Comparison of ENCODE assay signal across 10 cellular contexts in genomic region chr6:63634630-63635029, GRCh38. TPM values are rescaled to one million over a fixed set of nuclear protein-coding genes. Genes with fewer than 3 reads are reported as not detected.
A peak's percentile ranks its signal among the peaks of the same experiment; 100 is the strongest.
DNase-seq lines count a peak whose midpoint lies in the region; ATAC-seq lines count a peak whose summit lies in the region.
"Had no signal": no experiment of that assay in that cellular context is flagged by ENCODE, and none has a peak within 500 bp of the region (broad histone marks: within the 10 kb centered on the region; RNA-seq: fewer than 3 reads in every experiment).

No MANE protein-coding gene starts in this region.

- ATAC-seq in stimulated activated memory B cell treated with anti-CD40 and anti-IgM and Interleukin-4, amounts not matched to agents 10 μg/mL and 1 μg/mL and 100 μg/mL, for 72 hours: no peak

- H3K27ac Mint-ChIP-seq in activated naive CD4-positive, alpha-beta T cell treated with anti-CD3 and anti-CD28 coated beads for 36 hours: peak overlapping the region; percentile 90
- no peak overlapping the region for H3K27ac Mint-ChIP-seq in T-helper 2 cell treated with Interferon-gamma antibody and Interleukin-4, amounts not matched to agents 5 μg/mL and 100 μg/mL, for 36 hours
- H3K27ac Mint-ChIP-seq in stimulated activated memory B cell treated with anti-CD40 and anti-IgM and Interleukin-4, amounts not matched to agents 10 μg/mL and 1 μg/mL and 100 μg/mL, for 72 hours: peak overlapping the region; percentile 95

- no peak for DNase-seq in activated naive CD4-positive, alpha-beta T cell treated with anti-CD3 and anti-CD28 coated beads for 36 hours
- DNase-seq in activated naive CD4-positive, alpha-beta T cell treated with anti-CD3 and anti-CD28 coated beads, Interleukin-2, amount 50 U/mL, for 16 hours: no peak
- DNase-seq in T-helper 2 cell treated with Interferon-gamma antibody and Interleukin-4, amounts not matched to agents 5 μg/mL and 100 μg/mL, for 36 hours (ENCODE audit: low spot score): no peak
- DNase-seq in fibroblast of peridontal ligament (ENCODE audit: extremely low read depth) (peak; percentile 8), RPMI8226 (no peak), DMS79 (lab: John Stamatoyannopoulos, UW) (no peak), NCI-H1105 treated with DMSO at 0.1 percent for 48 hours (lab: John Stamatoyannopoulos, UW) (no peak)
- DNase-seq: NCI-H446 treated with DMSO at 0.1 percent for 48 hours, stomach had no signal

- H3K4me1 Mint-ChIP-seq in activated naive CD4-positive, alpha-beta T cell treated with anti-CD3 and anti-CD28 coated beads for 36 hours (ENCODE audit: low read depth): peaks cover 27% of the 10 kb centered on the region
- H3K4me1 Mint-ChIP-seq in T-helper 2 cell treated with Interferon-gamma antibody and Interleukin-4, amounts not matched to agents 5 μg/mL and 100 μg/mL, for 36 hours (ENCODE audit: low read depth): peaks cover 25% of the 10 kb centered on the region
- H3K4me1 Mint-ChIP-seq in stimulated activated memory B cell treated with anti-CD40 and anti-IgM and Interleukin-4, amounts not matched to agents 10 μg/mL and 1 μg/mL and 100 μg/mL, for 72 hours: peaks cover 33% of the 10 kb centered on the region

- intact Hi-C loops in activated naive CD4-positive, alpha-beta T cell treated with anti-CD3 and anti-CD28 coated beads for 36 hours (cut with micrococcal nuclease): loop anchor here (1.0 kb wide), 3 partner anchors 10 to 62 kb away; partner anchors contain the start of genes LOC128125822 and PTP4A1

- H3K9me3 Mint-ChIP-seq in activated naive CD4-positive, alpha-beta T cell treated with anti-CD3 and anti-CD28 coated beads for 36 hours: no peaks in the 10 kb centered on the region
- H3K9me3 Mint-ChIP-seq in T-helper 2 cell treated with Interferon-gamma antibody and Interleukin-4, amounts not matched to agents 5 μg/mL and 100 μg/mL, for 36 hours: no peaks in the 10 kb centered on the region
- no peaks in the 10 kb centered on the region for H3K9me3 Mint-ChIP-seq in stimulated activated memory B cell treated with anti-CD40 and anti-IgM and Interleukin-4, amounts not matched to agents 10 μg/mL and 1 μg/mL and 100 μg/mL, for 72 hours

- H3K4me3 Mint-ChIP-seq in activated naive CD4-positive, alpha-beta T cell treated with anti-CD3 and anti-CD28 coated beads for 36 hours: peak overlapping the region; percentile 86
- H3K4me3 Mint-ChIP-seq in T-helper 2 cell treated with Interferon-gamma antibody and Interleukin-4, amounts not matched to agents 5 μg/mL and 100 μg/mL, for 36 hours: peak overlapping the region; percentile 82
- H3K4me3 Mint-ChIP-seq in stimulated activated memory B cell treated with anti-CD40 and anti-IgM and Interleukin-4, amounts not matched to agents 10 μg/mL and 1 μg/mL and 100 μg/mL, for 72 hours: peak overlapping the region; percentile 97

- H3K27me3 Mint-ChIP-seq in activated naive CD4-positive, alpha-beta T cell treated with anti-CD3 and anti-CD28 coated beads for 36 hours (ENCODE audit: low read depth): no peaks in the 10 kb centered on the region
- H3K27me3 Mint-ChIP-seq in T-helper 2 cell treated with Interferon-gamma antibody and Interleukin-4, amounts not matched to agents 5 μg/mL and 100 μg/mL, for 36 hours (ENCODE audit: low read depth): peaks cover 8% of the 10 kb centered on the region
- H3K27me3 Mint-ChIP-seq in stimulated activated memory B cell treated with anti-CD40 and anti-IgM and Interleukin-4, amounts not matched to agents 10 μg/mL and 1 μg/mL and 100 μg/mL, for 72 hours: no peaks in the 10 kb centered on the region

- peaks cover 3% of the 10 kb centered on the region for H3K36me3 Mint-ChIP-seq in activated naive CD4-positive, alpha-beta T cell treated with anti-CD3 and anti-CD28 coated beads for 36 hours (ENCODE audit: low read depth)
- peaks cover 4% of the 10 kb centered on the region for H3K36me3 Mint-ChIP-seq in T-helper 2 cell treated with Interferon-gamma antibody and Interleukin-4, amounts not matched to agents 5 μg/mL and 100 μg/mL, for 36 hours (ENCODE audit: low read depth)
- H3K36me3 Mint-ChIP-seq in stimulated activated memory B cell treated with anti-CD40 and anti-IgM and Interleukin-4, amounts not matched to agents 10 μg/mL and 1 μg/mL and 100 μg/mL, for 72 hours: no peaks in the 10 kb centered on the region

- CTCF ChIA-PET in activated naive CD4-positive, alpha-beta T cell treated with anti-CD3 and anti-CD28 coated beads for 36 hours (lab: Charles Lee): interaction anchor here (1.2 to 1.8 kb wide), 5 partner anchors 34 to 61 kb away, joined by 3 to 15 read pairs (median 5); no protein-coding TSS in a partner anchor

RNA-seq across cellular contexts. Expression of gene PHF3, which starts 1.0 kb away (rescaled TPM):
- 10 to 100 TPM; 45.8 to 47.6 TPM for total RNA-seq in activated naive CD4-positive, alpha-beta T cell treated with anti-CD3 and anti-CD28 coated beads for 36 hours
